Comparison of ENCODE assay signal across 8 cellular contexts in genomic region chr5:164753434-164753833, GRCh38.
"Had no signal": no experiment of that assay in that cellular context is flagged by ENCODE, and none has a peak within 500 bp of the region (broad histone marks: within the 10 kb centered on the region; RNA-seq: fewer than 3 reads in every experiment).

No MANE protein-coding gene starts in this region.

- H3K4me1 Mint-ChIP-seq: IgD-negative memory B cell had no signal

- H3K27ac Mint-ChIP-seq: IgD-negative memory B cell had no signal

- H3K27ac ChIP-seq: HL-60, KMS-11 had no signal

- H3K27me3 Mint-ChIP-seq: IgD-negative memory B cell had no signal

- ATAC-seq: HepG2, K562 had no signal

- H3K36me3 Mint-ChIP-seq: IgD-negative memory B cell had no signal

- H3K9ac ChIP-seq: KMS-11 had no signal

- DNase-seq: IMR-90, KBM-7, KG1 had no signal

- H3K4me3 ChIP-seq: K562 had no signal

- H3K4me3 Mint-ChIP-seq: IgD-negative memory B cell had no signal

- H3K4me2 ChIP-seq: KMS-11 had no signal
